In genomic region chr17:80568246-80568645, GRCh38 we compare ENCODE assay signal across 29 cellular contexts.
"Had no signal": no experiment of that assay in that cellular context is flagged by ENCODE, and none has a peak within 500 bp of the region (broad histone marks: within the 10 kb centered on the region; RNA-seq: fewer than 3 reads in every experiment).

No MANE protein-coding gene starts in this region.

- ATAC-seq: left colon; left lung; lower lobe of right lung; mucosa of descending colon; naive thymus-derived CD4-positive, alpha-beta T cell; natural killer cell treated with Interleukin-12 subunit alpha and Interleukin-12 subunit beta and Interleukin-15 and Interleukin-18, amount 100 ng/mL, for 72 hours; right lobe of liver; stimulated activated naive B cell treated with anti-CD40 and anti-IgM and Interleukin-4, amounts not matched to agents 10 μg/mL and 1 μg/mL and 100 μg/mL, for 72 hours; stimulated activated naive CD8-positive, alpha-beta T cell treated with anti-CD3 and anti-CD28 coated beads, Interleukin-15, Interleukin-2, amounts not matched to agents 100 U/mL and 50 U/mL, for 24 hours had no signal

- FAIRE-seq: islet of Langerhans, kidney had no signal

- H3K27ac ChIP-seq: left lung, lower lobe of right lung, ovary, right atrium auricular region, right lobe of liver, stomach, testis, thyroid gland, transverse colon, upper lobe of left lung, vagina had no signal

- H3K4me3 ChIP-seq: left lung, lower lobe of right lung, mucosa of descending colon, ovary, right atrium auricular region, right lobe of liver, smooth muscle cell, stomach, testis, thyroid gland, transverse colon, upper lobe of left lung, vagina had no signal

- H3K27me3 ChIP-seq: left lung, ovary, right atrium auricular region, right lobe of liver, stomach, testis, thyroid gland, transverse colon, upper lobe of left lung, vagina had no signal

- DNase-seq: hypothalamus; immature natural killer cell; kidney; left colon; left lung; lower lobe of right lung; mammary epithelial cell; mesenchymal stem cell; midbrain; mucosa of descending colon; naive thymus-derived CD4-positive, alpha-beta T cell; ovary; right lobe of liver; stimulated activated CD4-positive, alpha-beta T cell treated with anti-CD3 and anti-CD28 coated beads, Interleukin-1b, Interleukin-23, amount 100 ng/mL, for 48 hours; stimulated activated CD4-positive, alpha-beta T cell treated with anti-CD3 and anti-CD28 coated beads, Interleukin-2, amount 100 ng/mL, for 48 hours; stimulated activated CD4-positive, alpha-beta T cell treated with anti-CD3 and anti-CD28 coated beads, Interleukin-4, amount 100 ng/mL, for 4 hours; stimulated activated CD8-positive, alpha-beta memory T cell treated with anti-CD3 and anti-CD28 coated beads, Interleukin-4, amount 100 ng/mL, for 48 hours; stimulated activated naive B cell treated with anti-CD40 and anti-IgM and Interleukin-4, amounts not matched to agents 10 μg/mL and 1 μg/mL and 100 μg/mL, for 72 hours; stimulated activated naive CD8-positive, alpha-beta T cell treated with anti-CD3 and anti-CD28 coated beads, Interleukin-15, Interleukin-2, amounts not matched to agents 100 U/mL and 50 U/mL, for 24 hours; stomach; testis; thyroid gland; transverse colon; upper lobe of left lung had no signal

- H3K36me3 ChIP-seq: left lung, lower lobe of right lung, ovary, right atrium auricular region, right lobe of liver, stomach, thyroid gland, transverse colon, upper lobe of left lung, vagina had no signal

- H3K4me1 ChIP-seq: lower lobe of right lung, right atrium auricular region, right lobe of liver had no signal

- H3K9me3 ChIP-seq: left lung, lower lobe of right lung, mucosa of descending colon, ovary, right atrium auricular region, right lobe of liver, stomach, testis, thyroid gland, transverse colon, upper lobe of left lung, vagina had no signal

- H3K4me2 ChIP-seq: smooth muscle cell had no signal
